1 cellular context compared by ENCODE assay signal in genomic region chr2:231452799-231453508, GRCh38.
TF ChIP-seq lines count a peak whose summit lies in the region.

No MANE protein-coding gene starts in this region.

TF ChIP-seq in K562, 482 proteins besides CTCF, POLR2A, EP300 and RAD21 (continued from another document and continues in another):
- no peak for TF ChIP-seq AFF1 (IDR thresholded peaks at IDR 0.05; ENCODE audit: low read depth in 1 of 2, partially characterized antibody in 2 of 2)
- no peak for TF ChIP-seq NR1H2 (CRISPR knock-in tag; IDR thresholded peaks at IDR 0.05)
- no peak for TF ChIP-seq HLTF (IDR thresholded peaks at IDR 0.05)
- no peak for TF ChIP-seq RBM22 (IDR thresholded peaks at IDR 0.05; ENCODE audit: low read depth, low read length, poor library complexity, severe bottlenecking)
- TF ChIP-seq CTBP1 (IDR thresholded peaks at IDR 0.05; ENCODE audit: borderline replicate concordance) = no peak
- TF ChIP-seq POLR2H (tag; IDR thresholded peaks at IDR 0.05; ENCODE audit: low read depth) = 0 out of 2 replicates have a peak, but pooled peaks have one; percentile 11
- TF ChIP-seq ZMIZ1 (IDR thresholded peaks at IDR 0.05; ENCODE audit: low read depth in 2 of 2, low read length in 2 of 2) = no peak
- TF ChIP-seq RBBP5 (IDR thresholded peaks at IDR 0.05; ENCODE audit: borderline replicate concordance, insufficient read depth, low read length, poor library complexity, severe bottlenecking) = no peak
- no peak for TF ChIP-seq HNRNPH1 (optimal IDR thresholded peaks at IDR 0.05; ENCODE audit: low read depth, low read length)
- TF ChIP-seq HDAC8 (tag; IDR thresholded peaks at IDR 0.05) = no peak
- TF ChIP-seq, protein P1, sequence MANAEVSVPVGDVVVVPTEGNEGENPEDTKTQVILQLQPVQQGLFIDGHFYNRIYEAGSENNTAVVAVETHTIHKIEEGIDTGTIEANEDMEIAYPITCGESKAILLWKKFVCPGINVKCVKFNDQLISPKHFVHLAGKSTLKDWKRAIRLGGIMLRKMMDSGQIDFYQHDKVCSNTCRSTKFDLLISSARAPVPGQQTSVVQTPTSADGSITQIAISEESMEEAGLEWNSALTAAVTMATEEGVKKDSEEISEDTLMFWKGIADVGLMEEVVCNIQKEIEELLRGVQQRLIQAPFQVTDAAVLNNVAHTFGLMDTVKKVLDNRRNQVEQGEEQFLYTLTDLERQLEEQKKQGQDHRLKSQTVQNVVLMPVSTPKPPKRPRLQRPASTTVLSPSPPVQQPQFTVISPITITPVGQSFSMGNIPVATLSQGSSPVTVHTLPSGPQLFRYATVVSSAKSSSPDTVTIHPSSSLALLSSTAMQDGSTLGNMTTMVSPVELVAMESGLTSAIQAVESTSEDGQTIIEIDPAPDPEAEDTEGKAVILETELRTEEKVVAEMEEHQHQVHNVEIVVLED (CRISPR knock-in tag; IDR thresholded peaks at IDR 0.05) = no peak
- no peak for TF ChIP-seq CBFB (CRISPR knock-in tag; IDR thresholded peaks at IDR 0.05)
- no peak for TF ChIP-seq PHB2 (IDR thresholded peaks at IDR 0.05; ENCODE audit: low read depth)
- no peak for TF ChIP-seq TAF7 (tag; IDR thresholded peaks at IDR 0.05)
- TF ChIP-seq RAD51 (IDR thresholded peaks at IDR 0.05; ENCODE audit: borderline replicate concordance, low read depth) = no peak
- no peak for TF ChIP-seq PHF20 (IDR thresholded peaks at IDR 0.05; ENCODE audit: partially characterized antibody)
- TF ChIP-seq CHD7 (IDR thresholded peaks at IDR 0.05; ENCODE audit: low read depth, low read length) = peak; percentile 39
- TF ChIP-seq, protein P2, sequence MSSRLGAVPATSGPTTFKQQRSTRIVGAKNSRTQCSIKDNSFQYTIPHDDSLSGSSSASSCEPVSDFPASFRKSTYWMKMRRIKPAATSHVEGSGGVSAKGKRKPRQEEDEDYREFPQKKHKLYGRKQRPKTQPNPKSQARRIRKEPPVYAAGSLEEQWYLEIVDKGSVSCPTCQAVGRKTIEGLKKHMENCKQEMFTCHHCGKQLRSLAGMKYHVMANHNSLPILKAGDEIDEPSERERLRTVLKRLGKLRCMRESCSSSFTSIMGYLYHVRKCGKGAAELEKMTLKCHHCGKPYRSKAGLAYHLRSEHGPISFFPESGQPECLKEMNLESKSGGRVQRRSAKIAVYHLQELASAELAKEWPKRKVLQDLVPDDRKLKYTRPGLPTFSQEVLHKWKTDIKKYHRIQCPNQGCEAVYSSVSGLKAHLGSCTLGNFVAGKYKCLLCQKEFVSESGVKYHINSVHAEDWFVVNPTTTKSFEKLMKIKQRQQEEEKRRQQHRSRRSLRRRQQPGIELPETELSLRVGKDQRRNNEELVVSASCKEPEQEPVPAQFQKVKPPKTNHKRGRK (tag; IDR thresholded peaks at IDR 0.05) = no peak
- TF ChIP-seq, protein P3, sequence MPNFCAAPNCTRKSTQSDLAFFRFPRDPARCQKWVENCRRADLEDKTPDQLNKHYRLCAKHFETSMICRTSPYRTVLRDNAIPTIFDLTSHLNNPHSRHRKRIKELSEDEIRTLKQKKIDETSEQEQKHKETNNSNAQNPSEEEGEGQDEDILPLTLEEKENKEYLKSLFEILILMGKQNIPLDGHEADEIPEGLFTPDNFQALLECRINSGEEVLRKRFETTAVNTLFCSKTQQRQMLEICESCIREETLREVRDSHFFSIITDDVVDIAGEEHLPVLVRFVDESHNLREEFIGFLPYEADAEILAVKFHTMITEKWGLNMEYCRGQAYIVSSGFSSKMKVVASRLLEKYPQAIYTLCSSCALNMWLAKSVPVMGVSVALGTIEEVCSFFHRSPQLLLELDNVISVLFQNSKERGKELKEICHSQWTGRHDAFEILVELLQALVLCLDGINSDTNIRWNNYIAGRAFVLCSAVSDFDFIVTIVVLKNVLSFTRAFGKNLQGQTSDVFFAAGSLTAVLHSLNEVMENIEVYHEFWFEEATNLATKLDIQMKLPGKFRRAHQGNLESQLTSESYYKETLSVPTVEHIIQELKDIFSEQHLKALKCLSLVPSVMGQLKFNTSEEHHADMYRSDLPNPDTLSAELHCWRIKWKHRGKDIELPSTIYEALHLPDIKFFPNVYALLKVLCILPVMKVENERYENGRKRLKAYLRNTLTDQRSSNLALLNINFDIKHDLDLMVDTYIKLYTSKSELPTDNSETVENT (CRISPR knock-in tag; IDR thresholded peaks at IDR 0.05) = no peak
- no peak for TF ChIP-seq BHLHE40 (IDR thresholded peaks at IDR 0.05; ENCODE audit: low read length)
- no peak for TF ChIP-seq FOXA1 (IDR thresholded peaks at IDR 0.05; ENCODE audit: borderline replicate concordance)
- no peak for TF ChIP-seq LEF1 (IDR thresholded peaks at IDR 0.05)
- no peak for TF ChIP-seq SRSF7 (optimal IDR thresholded peaks at IDR 0.05; ENCODE audit: low read depth, low read length)
- no peak for TF ChIP-seq HEY1 (CRISPR knock-in tag; IDR thresholded peaks at IDR 0.05; ENCODE audit: borderline replicate concordance)
- 0 out of 2 replicates have a peak, but pooled peaks have one; percentile 11 for TF ChIP-seq SMC3 (conservative IDR thresholded peaks at IDR 0.05; ENCODE audit: insufficient read depth, low read depth, low read length)
- TF ChIP-seq POLR2AphosphoS5 (IDR thresholded peaks at IDR 0.05; ENCODE audit: control insufficient read depth, insufficient read depth, low read depth, low read length) = peak; percentile 51
- no peak for TF ChIP-seq KAT7 (CRISPR knock-in tag; IDR thresholded peaks at IDR 0.05; ENCODE audit: borderline replicate concordance)
- TF ChIP-seq HBP1 (CRISPR knock-in tag; IDR thresholded peaks at IDR 0.05) = 0 out of 2 replicates have a peak, but pooled peaks have one; percentile 7
- TF ChIP-seq ESRRA (IDR thresholded peaks at IDR 0.05; ENCODE audit: borderline replicate concordance, low read depth) = no peak
